In genomic region chr11:131179867-131180266, GRCh38 we compare ENCODE assay signal across 27 cellular contexts.
"Had no signal": no experiment of that assay in that cellular context is flagged by ENCODE, and none has a peak within 500 bp of the region (broad histone marks: within the 10 kb centered on the region; RNA-seq: fewer than 3 reads in every experiment).

No MANE protein-coding gene starts in this region.

- H3K4me1 Mint-ChIP-seq: naive thymus-derived CD8-positive, alpha-beta T cell; neural crest cell had no signal

- H3K4me3 ChIP-seq: left ventricle myocardium inferior, lung, pancreas, prostate gland, skin epidermis, suprapubic skin, thoracic aorta, tibial artery, upper lobe of right lung had no signal

- H3K36me3 Mint-ChIP-seq: naive thymus-derived CD8-positive, alpha-beta T cell had no signal

- H3K27ac ChIP-seq: left ventricle myocardium inferior, pancreas, prostate gland, skin epidermis, suprapubic skin, thoracic aorta, tibial artery, upper lobe of right lung had no signal

- H3K36me3 ChIP-seq: left ventricle myocardium inferior, pancreas, prostate gland, suprapubic skin, thoracic aorta, tibial artery, upper lobe of right lung had no signal

- H3K9me3 ChIP-seq: left ventricle myocardium inferior, pancreas, prostate gland, suprapubic skin, thoracic aorta, tibial artery, upper lobe of right lung had no signal

- H3K27me3 ChIP-seq: upper lobe of right lung had no signal

- DNase-seq: hippocampal formation; islet precursor cell; left ventricle myocardium inferior; midbrain; naive thymus-derived CD8-positive, alpha-beta T cell; nucleus accumbens; pancreas; posterior cingulate gyrus; retina; right cardiac atrium; stimulated activated CD4-positive, alpha-beta T cell treated with anti-CD3 and anti-CD28 coated beads, Interleukin-12 subunit alpha, Interleukin-12 subunit beta, amount 100 ng/mL, for 4 hours; stimulated activated CD4-positive, alpha-beta T cell treated with anti-CD3 and anti-CD28 coated beads, Interleukin-15, amount 100 ng/mL, for 24 hours; stimulated activated CD4-positive, alpha-beta T cell treated with anti-CD3 and anti-CD28 coated beads, Interleukin-2, amount 100 ng/mL, for 24 hours; stimulated activated CD4-positive, alpha-beta T cell treated with anti-CD3 and anti-CD28 coated beads, Interleukin-4, amount 100 ng/mL, for 1 hour; stimulated activated naive CD4-positive, alpha-beta T cell; tibial artery; trophoblast cell; upper lobe of right lung had no signal

- H3K27ac Mint-ChIP-seq: naive thymus-derived CD8-positive, alpha-beta T cell; nephron; stimulated activated naive CD8-positive, alpha-beta T cell treated with anti-CD3 and anti-CD28 coated beads, Interleukin-15, Interleukin-2, amounts not matched to agents 100 ng/mL and 50 ng/mL, for 24 hours had no signal

- H3K4me1 ChIP-seq: pancreas, prostate gland, suprapubic skin, tibial artery, upper lobe of right lung had no signal

- ATAC-seq: naive thymus-derived CD8-positive, alpha-beta T cell; pancreas; right cardiac atrium; sciatic nerve; upper lobe of right lung had no signal

- H3K4me3 Mint-ChIP-seq: naive thymus-derived CD8-positive, alpha-beta T cell; nephron; neural crest cell; stimulated activated naive CD8-positive, alpha-beta T cell treated with anti-CD3 and anti-CD28 coated beads, Interleukin-15, Interleukin-2, amounts not matched to agents 100 ng/mL and 50 ng/mL, for 24 hours had no signal
